ENCODE assay signal across 31 cellular contexts in genomic region chr10:43083764-43084163, GRCh38. TPM values are rescaled to one million over a fixed set of nuclear protein-coding genes. Genes with fewer than 3 reads are reported as not detected.
A peak's percentile ranks its signal among the peaks of the same experiment; 100 is the strongest.
DNase-seq lines count a peak whose midpoint lies in the region; ATAC-seq lines count a peak whose summit lies in the region.
"Had no signal": no experiment of that assay in that cellular context is flagged by ENCODE, and none has a peak within 500 bp of the region (broad histone marks: within the 10 kb centered on the region; RNA-seq: fewer than 3 reads in every experiment).

No MANE protein-coding gene starts in this region.

- no peaks in the 10 kb centered on the region for H3K36me3 ChIP-seq in SJCRH30
- H3K36me3 ChIP-seq: ascending aorta, cardiac muscle cell, gastrocnemius medialis, HAP-1, MG63, neutrophil, tibial artery had no signal

- H3K4me1 ChIP-seq in SJCRH30, result no peaks in the 10 kb centered on the region
- H3K4me1 ChIP-seq: ascending aorta, Caco-2, gastrocnemius medialis, HAP-1, tibial artery had no signal

- H3K4me3 ChIP-seq in SJCRH30, result no peak overlapping the region
- H3K4me3 ChIP-seq: ascending aorta, cardiac muscle cell, gastrocnemius medialis, HAP-1, MG63, tibial artery had no signal

- peak; percentile 28 to 29 for DNase-seq in AML-193 (lab: John Stamatoyannopoulos, UW)
- DNase-seq in GF-D8 (lab: John Stamatoyannopoulos, UW), result peak; percentile 43
- peak; percentile 9 to 19 for DNase-seq in SJCRH30
- no peak for DNase-seq in left colon
- no peak for DNase-seq in NCI-H187 (lab: John Stamatoyannopoulos, UW)
- DNase-seq in NCI-H146 (lab: John Stamatoyannopoulos, UW), result no peak
- DNase-seq in stimulated activated CD4-positive, alpha-beta T cell treated with anti-CD3 and anti-CD28 coated beads, Interleukin-2, amount 100 ng/mL, for 24 hours, result no peak
- DNase-seq: activated CD4-positive, alpha-beta T cell treated with anti-CD3 and anti-CD28 coated beads for 48 hours; activated effector memory CD4-positive, alpha-beta T cell treated with Interleukin-2 at 50 U/mL for 16 hours; activated T-cell treated with anti-CD3 and anti-CD28 coated beads, Interleukin-2, amount 50 U/mL, for 1 hour; Caco-2; DMS53; effector CD4-positive, alpha-beta T cell; gastrocnemius medialis; MG63; midbrain; naive thymus-derived CD4-positive, alpha-beta T cell; NCI-H1417; NCI-H2081 treated with DMSO at 0.1 percent for 48 hours; NCI-H446; NCI-H82; right cardiac atrium; SIG-M5; stimulated activated CD4-positive, alpha-beta T cell treated with anti-CD3 and anti-CD28 coated beads, Interleukin-1b, Interleukin-23, amount 100 ng/mL, for 48 hours; T-cell; tibial artery had no signal

- H3K27ac ChIP-seq in SJCRH30, result no peak overlapping the region
- H3K27ac ChIP-seq: ascending aorta, cardiac muscle cell, gastrocnemius medialis, neutrophil, tibial artery had no signal

- intact Hi-C loops in left colon (cut with DNase I, micrococcal nuclease), result no loop called here

- H3K27me3 ChIP-seq in SJCRH30, result no peaks in the 10 kb centered on the region
- H3K27me3 ChIP-seq: ascending aorta, MG63 had no signal

- ATAC-seq in HG03354 (IDR thresholded peaks at IDR 0.05; ENCODE audit: poor library complexity, severe bottlenecking, unreplicated experiment) (peak; percentile 50), left colon (no peak)
- ATAC-seq: gastrocnemius medialis; naive thymus-derived CD4-positive, alpha-beta T cell; right cardiac atrium; T-cell had no signal

- H3K9me3 ChIP-seq in SJCRH30 (replicated peaks), result no peaks in the 10 kb centered on the region
- H3K9me3 ChIP-seq: ascending aorta, Caco-2, gastrocnemius medialis, HAP-1, MG63, neutrophil, tibial artery had no signal

RNA-seq across cellular contexts. Expression of gene RET, which starts 6.9 kb away (rescaled TPM):
- total RNA-seq in SJCRH30 (2014; rRNA removed; shearing (Covaris generic)), result 0.02 TPM in 1 of 2 replicates, not detected in the other
- total RNA-seq in left colon, result 1 to 10 TPM; 1.5 to 1.6 TPM
- total RNA-seq: ascending aorta, Caco-2 had no signal

RNA-seq across cellular contexts. Expression of gene CSGALNACT2, which starts 54.5 kb away (rescaled TPM):
- 5.9 and 7.9 TPM in 2 replicates for total RNA-seq in SJCRH30 (2014; rRNA removed; shearing (Covaris generic))
- total RNA-seq in left colon, result 1 to 10 TPM; 4.7 to 6.7 TPM

Comparison
In these comparisons a context has a peak if more than half of its experiments do, and no peak if none do; other contexts are left out.
1. DNase-seq: peak in AML-193 (2 of 2), GF-D8 (single experiment) and SJCRH30 (2 of 2); none in left colon (0 of 2), NCI-H187 (0 of 2), NCI-H146 (single experiment) and stimulated activated CD4-positive, alpha-beta T cell treated with anti-CD3 and anti-CD28 coated beads, Interleukin-2, amount 100 ng/mL, for 24 hours (0 of 2).